ENCODE assay signal across 1 cellular context in the genomic region with DNA sequence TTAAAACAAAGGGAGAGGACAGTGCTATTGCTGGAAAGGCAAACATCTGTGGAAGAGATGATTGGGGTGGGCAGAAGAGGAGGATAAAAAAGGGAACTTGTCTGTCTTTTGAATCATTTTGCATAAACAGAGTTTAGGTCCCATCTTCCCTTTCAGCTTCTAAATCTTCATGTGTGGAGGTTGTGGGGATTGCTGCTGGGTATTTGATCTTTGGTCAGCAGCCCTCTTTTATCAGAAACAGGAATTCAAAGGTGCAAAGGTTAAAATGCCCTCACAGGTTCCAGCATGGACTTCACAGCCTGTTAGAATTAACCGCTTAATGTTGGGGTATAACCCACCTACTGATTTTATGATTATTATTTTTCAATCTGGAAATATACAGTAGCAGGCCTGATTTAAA.
TF ChIP-seq lines count a peak whose summit lies in the region.

No MANE protein-coding gene starts in this region.

TF ChIP-seq in HepG2, 621 proteins besides CTCF, POLR2A, EP300 and RAD21:
- TF ChIP-seq NR2F2 (IDR thresholded peaks at IDR 0.05; ENCODE audit: borderline replicate concordance, low read depth) (peak; percentile 46; the same call in 1 of the 2 replicates), SOX6 (IDR thresholded peaks at IDR 0.05) (no peak), SOX6 (CRISPR knock-in tag; IDR thresholded peaks at IDR 0.05) (peak; percentile 45; the same call in 1 of the 2 replicates), ZSCAN9 (CRISPR knock-in tag; IDR thresholded peaks at IDR 0.05; ENCODE audit: borderline replicate concordance) (no peak), POGZ (CRISPR knock-in tag; IDR thresholded peaks at IDR 0.05) (no peak), HNF4A (CRISPR knock-in tag; IDR thresholded peaks at IDR 0.05) (peak; percentile 75), NR2F6 (IDR thresholded peaks at IDR 0.05) (peak; percentile 38; the same call in 1 of the 2 replicates), NR2F6 (CRISPR knock-in tag; IDR thresholded peaks at IDR 0.05) (0 out of 2 replicates have a peak, but pooled peaks have one; percentile 13), TEAD3 (CRISPR knock-in tag; optimal IDR thresholded peaks at IDR 0.05; ENCODE audit: borderline replicate concordance) (peak; percentile 24), TEAD2 (CRISPR knock-in tag; IDR thresholded peaks at IDR 0.05) (no peak), ZBTB42 (CRISPR knock-in tag; IDR thresholded peaks at IDR 0.05) (no peak), ZNF317 (CRISPR knock-in tag; IDR thresholded peaks at IDR 0.05) (peak; percentile 53; the same call in 1 of the 2 replicates), MED1 (CRISPR knock-in tag; IDR thresholded peaks at IDR 0.05) (0 out of 2 replicates have a peak, but pooled peaks have one; percentile 12), ZNF652 (CRISPR knock-in tag; IDR thresholded peaks at IDR 0.05; ENCODE audit: borderline replicate concordance, low read depth) (peak; percentile 37; the same call in 1 of the 2 replicates), NCOA2 (CRISPR knock-in tag; IDR thresholded peaks at IDR 0.05) (0 out of 2 replicates have a peak, but pooled peaks have one; percentile 11), ZNF670 (CRISPR knock-in tag; IDR thresholded peaks at IDR 0.05; ENCODE audit: borderline replicate concordance) (no peak), ZC3H4 (CRISPR knock-in tag; IDR thresholded peaks at IDR 0.05; ENCODE audit: borderline replicate concordance) (no peak), HNF4G (IDR thresholded peaks at IDR 0.05; ENCODE audit: borderline replicate concordance, low read depth, low read length) (peak; percentile 45; the same call in 1 of the 2 replicates), HNF4G (CRISPR knock-in tag; IDR thresholded peaks at IDR 0.05; ENCODE audit: borderline replicate concordance, low read depth) (no peak), HHEX (CRISPR knock-in tag; IDR thresholded peaks at IDR 0.05) (0 out of 2 replicates have a peak, but pooled peaks have one; percentile 18), IKZF1 (IDR thresholded peaks at IDR 0.05) (no peak), XRCC5 (optimal IDR thresholded peaks at IDR 0.05; ENCODE audit: low read length) (no peak)
- TF ChIP-seq, protein P1, sequence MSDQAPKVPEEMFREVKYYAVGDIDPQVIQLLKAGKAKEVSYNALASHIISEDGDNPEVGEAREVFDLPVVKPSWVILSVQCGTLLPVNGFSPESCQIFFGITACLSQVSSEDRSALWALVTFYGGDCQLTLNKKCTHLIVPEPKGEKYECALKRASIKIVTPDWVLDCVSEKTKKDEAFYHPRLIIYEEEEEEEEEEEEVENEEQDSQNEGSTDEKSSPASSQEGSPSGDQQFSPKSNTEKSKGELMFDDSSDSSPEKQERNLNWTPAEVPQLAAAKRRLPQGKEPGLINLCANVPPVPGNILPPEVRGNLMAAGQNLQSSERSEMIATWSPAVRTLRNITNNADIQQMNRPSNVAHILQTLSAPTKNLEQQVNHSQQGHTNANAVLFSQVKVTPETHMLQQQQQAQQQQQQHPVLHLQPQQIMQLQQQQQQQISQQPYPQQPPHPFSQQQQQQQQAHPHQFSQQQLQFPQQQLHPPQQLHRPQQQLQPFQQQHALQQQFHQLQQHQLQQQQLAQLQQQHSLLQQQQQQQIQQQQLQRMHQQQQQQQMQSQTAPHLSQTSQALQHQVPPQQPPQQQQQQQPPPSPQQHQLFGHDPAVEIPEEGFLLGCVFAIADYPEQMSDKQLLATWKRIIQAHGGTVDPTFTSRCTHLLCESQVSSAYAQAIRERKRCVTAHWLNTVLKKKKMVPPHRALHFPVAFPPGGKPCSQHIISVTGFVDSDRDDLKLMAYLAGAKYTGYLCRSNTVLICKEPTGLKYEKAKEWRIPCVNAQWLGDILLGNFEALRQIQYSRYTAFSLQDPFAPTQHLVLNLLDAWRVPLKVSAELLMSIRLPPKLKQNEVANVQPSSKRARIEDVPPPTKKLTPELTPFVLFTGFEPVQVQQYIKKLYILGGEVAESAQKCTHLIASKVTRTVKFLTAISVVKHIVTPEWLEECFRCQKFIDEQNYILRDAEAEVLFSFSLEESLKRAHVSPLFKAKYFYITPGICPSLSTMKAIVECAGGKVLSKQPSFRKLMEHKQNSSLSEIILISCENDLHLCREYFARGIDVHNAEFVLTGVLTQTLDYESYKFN (CRISPR knock-in tag; conservative IDR thresholded peaks at IDR 0.05), result peak; percentile 73
- TF ChIP-seq, protein P2, sequence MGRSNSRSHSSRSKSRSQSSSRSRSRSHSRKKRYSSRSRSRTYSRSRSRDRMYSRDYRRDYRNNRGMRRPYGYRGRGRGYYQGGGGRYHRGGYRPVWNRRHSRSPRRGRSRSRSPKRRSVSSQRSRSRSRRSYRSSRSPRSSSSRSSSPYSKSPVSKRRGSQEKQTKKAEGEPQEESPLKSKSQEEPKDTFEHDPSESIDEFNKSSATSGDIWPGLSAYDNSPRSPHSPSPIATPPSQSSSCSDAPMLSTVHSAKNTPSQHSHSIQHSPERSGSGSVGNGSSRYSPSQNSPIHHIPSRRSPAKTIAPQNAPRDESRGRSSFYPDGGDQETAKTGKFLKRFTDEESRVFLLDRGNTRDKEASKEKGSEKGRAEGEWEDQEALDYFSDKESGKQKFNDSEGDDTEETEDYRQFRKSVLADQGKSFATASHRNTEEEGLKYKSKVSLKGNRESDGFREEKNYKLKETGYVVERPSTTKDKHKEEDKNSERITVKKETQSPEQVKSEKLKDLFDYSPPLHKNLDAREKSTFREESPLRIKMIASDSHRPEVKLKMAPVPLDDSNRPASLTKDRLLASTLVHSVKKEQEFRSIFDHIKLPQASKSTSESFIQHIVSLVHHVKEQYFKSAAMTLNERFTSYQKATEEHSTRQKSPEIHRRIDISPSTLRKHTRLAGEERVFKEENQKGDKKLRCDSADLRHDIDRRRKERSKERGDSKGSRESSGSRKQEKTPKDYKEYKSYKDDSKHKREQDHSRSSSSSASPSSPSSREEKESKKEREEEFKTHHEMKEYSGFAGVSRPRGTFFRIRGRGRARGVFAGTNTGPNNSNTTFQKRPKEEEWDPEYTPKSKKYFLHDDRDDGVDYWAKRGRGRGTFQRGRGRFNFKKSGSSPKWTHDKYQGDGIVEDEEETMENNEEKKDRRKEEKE (IDR thresholded peaks at IDR 0.05), result no peak
- TF ChIP-seq, protein P3, sequence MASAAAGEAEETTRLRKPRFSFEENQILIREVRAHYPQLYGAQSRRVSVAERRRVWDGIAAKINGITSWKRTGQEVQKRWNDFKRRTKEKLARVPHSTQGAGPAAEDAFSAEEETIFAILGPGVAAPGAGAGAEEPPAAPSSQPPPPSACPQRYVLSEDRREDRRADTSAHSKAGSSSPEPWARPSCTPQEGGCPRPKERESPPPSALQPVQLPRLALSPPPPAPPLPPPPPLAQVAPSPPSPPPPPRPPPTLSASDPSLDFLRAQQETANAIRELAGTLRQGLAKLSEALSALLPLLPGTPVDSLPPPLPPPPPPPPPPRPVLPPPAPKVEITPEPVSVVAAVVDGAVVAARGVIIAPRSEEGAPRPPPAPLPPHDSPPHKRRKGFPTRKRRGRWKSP (CRISPR knock-in tag; IDR thresholded peaks at IDR 0.05), result no peak
- TF ChIP-seq, protein P4, sequence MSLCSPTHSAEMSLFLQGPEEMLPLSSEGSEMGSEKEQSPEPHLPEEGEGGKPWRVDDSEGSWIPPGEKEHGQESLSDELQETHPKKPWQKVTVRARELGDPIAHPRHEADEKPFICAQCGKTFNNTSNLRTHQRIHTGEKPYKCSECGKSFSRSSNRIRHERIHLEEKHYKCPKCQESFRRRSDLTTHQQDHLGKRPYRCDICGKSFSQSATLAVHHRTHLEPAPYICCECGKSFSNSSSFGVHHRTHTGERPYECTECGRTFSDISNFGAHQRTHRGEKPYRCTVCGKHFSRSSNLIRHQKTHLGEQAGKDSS (CRISPR knock-in tag; IDR thresholded peaks at IDR 0.05; ENCODE audit: borderline replicate concordance, low read depth), result no peak
- TF ChIP-seq, protein P5, sequence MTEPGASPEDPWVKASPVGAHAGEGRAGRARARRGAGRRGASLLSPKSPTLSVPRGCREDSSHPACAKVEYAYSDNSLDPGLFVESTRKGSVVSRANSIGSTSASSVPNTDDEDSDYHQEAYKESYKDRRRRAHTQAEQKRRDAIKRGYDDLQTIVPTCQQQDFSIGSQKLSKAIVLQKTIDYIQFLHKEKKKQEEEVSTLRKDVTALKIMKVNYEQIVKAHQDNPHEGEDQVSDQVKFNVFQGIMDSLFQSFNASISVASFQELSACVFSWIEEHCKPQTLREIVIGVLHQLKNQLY (CRISPR knock-in tag; IDR thresholded peaks at IDR 0.05), result peak; percentile 62; the same call in 1 of the 2 replicates
- TF ChIP-seq, protein P6, sequence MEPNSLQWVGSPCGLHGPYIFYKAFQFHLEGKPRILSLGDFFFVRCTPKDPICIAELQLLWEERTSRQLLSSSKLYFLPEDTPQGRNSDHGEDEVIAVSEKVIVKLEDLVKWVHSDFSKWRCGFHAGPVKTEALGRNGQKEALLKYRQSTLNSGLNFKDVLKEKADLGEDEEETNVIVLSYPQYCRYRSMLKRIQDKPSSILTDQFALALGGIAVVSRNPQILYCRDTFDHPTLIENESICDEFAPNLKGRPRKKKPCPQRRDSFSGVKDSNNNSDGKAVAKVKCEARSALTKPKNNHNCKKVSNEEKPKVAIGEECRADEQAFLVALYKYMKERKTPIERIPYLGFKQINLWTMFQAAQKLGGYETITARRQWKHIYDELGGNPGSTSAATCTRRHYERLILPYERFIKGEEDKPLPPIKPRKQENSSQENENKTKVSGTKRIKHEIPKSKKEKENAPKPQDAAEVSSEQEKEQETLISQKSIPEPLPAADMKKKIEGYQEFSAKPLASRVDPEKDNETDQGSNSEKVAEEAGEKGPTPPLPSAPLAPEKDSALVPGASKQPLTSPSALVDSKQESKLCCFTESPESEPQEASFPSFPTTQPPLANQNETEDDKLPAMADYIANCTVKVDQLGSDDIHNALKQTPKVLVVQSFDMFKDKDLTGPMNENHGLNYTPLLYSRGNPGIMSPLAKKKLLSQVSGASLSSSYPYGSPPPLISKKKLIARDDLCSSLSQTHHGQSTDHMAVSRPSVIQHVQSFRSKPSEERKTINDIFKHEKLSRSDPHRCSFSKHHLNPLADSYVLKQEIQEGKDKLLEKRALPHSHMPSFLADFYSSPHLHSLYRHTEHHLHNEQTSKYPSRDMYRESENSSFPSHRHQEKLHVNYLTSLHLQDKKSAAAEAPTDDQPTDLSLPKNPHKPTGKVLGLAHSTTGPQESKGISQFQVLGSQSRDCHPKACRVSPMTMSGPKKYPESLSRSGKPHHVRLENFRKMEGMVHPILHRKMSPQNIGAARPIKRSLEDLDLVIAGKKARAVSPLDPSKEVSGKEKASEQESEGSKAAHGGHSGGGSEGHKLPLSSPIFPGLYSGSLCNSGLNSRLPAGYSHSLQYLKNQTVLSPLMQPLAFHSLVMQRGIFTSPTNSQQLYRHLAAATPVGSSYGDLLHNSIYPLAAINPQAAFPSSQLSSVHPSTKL (CRISPR knock-in tag; IDR thresholded peaks at IDR 0.05), result peak; percentile 43
